ENCODE assay signal across 8 cellular contexts in the genomic region with DNA sequence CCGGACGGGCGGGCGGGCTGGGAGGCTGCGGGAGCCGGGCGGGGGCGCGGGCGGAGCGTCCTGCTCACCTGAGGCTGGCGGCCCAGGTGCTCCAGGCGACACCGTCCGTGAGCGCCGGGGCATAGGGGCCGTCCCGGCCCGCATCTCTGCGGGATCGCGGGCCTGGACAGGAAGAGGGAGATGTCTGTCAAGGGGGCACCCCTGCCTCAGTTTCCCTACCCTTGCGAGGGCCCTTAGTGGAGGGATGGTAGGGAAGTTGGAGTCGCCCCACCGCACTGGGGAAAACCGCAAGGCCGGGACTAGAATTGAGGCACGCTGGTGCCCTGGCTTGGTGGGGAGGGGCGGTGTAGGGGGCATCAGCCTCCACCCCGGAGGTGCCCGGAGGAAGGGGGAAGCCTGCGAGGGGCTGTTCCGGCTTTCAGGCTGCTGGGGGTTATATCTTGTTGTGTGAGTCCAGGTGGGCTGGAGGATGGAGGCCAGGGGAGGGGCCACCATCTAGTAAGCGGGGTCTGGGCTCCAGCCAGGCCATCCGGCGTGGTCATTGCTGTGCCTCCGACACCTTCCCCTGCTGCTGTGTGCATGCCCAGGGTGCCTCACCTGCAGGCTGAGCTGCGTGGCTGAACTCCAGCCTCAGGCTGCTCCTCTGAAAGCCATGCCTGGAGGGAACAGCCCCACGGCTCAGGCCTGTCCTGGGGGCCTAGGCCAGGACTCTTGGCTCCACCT. TPM values are rescaled to one million over a fixed set of nuclear protein-coding genes. Genes with fewer than 3 reads are reported as not detected.
A peak's percentile ranks its signal among the peaks of the same experiment; 100 is the strongest.
DNase-seq lines count a peak whose midpoint lies in the region; ATAC-seq and TF ChIP-seq lines count a peak whose summit lies in the region.

No MANE protein-coding gene starts in this region.

- peak overlapping the region in 56 of 59 donors; percentile 30 to 100 (median 94) for H3K27ac ChIP-seq in dorsolateral prefrontal cortex
- no peak overlapping the region for H3K27ac ChIP-seq in mucosa of rectum (ENCODE audit: low read depth in 2 of 2, low read length in 2 of 2)
- H3K27ac ChIP-seq in vagina = peak overlapping the region; percentile 63

- H3K36me3 ChIP-seq in mucosa of rectum (ENCODE audit: control insufficient read depth in 2 of 2, insufficient read depth in 2 of 2, low read length in 2 of 2) (no peaks in the 10 kb centered on the region), vagina (no peaks in the 10 kb centered on the region)

- H3K4me3 ChIP-seq in dorsolateral prefrontal cortex (peak overlapping the region; percentile 39 to 82 (median 67)), mucosa of rectum (ENCODE audit: low read length in 2 of 2) (peak overlapping the region; percentile 47 to 57), vagina (peak overlapping the region; percentile 56 to 84)

- H3K9ac ChIP-seq in mucosa of rectum (ENCODE audit: low read depth in 1 of 2, low read length in 2 of 2) = peak overlapping the region; percentile 32 to 39

- peak overlapping the region; percentile 49 for H3K4me3 Mint-ChIP-seq in stimulated activated naive CD8-positive, alpha-beta T cell treated with anti-CD3 and anti-CD28 coated beads, Interleukin-15, Interleukin-2, amounts not matched to agents 100 ng/mL and 50 ng/mL, for 24 hours

- no peak for TF ChIP-seq POLR2A in vagina (IDR thresholded peaks at IDR 0.05)

- no peaks in the 10 kb centered on the region for H3K9me3 ChIP-seq in mucosa of rectum (ENCODE audit: control insufficient read depth in 2 of 2, low read length in 2 of 2)
- no peaks in the 10 kb centered on the region for H3K9me3 ChIP-seq in vagina

- peaks cover 20% of the 10 kb centered on the region for H3K4me1 Mint-ChIP-seq in stimulated activated naive CD8-positive, alpha-beta T cell treated with anti-CD3 and anti-CD28 coated beads, Interleukin-15, Interleukin-2, amounts not matched to agents 100 ng/mL and 50 ng/mL, for 24 hours (ENCODE audit: low read depth)

- no peaks in the 10 kb centered on the region for H3K9me3 Mint-ChIP-seq in stimulated activated naive CD8-positive, alpha-beta T cell treated with anti-CD3 and anti-CD28 coated beads, Interleukin-15, Interleukin-2, amounts not matched to agents 100 ng/mL and 50 ng/mL, for 24 hours

- H3K4me1 ChIP-seq in mucosa of rectum (ENCODE audit: control insufficient read depth in 2 of 2, insufficient read depth in 2 of 2, low read length in 2 of 2) (peaks cover 61 to 63% of the 10 kb centered on the region in 2 donors), vagina (peaks cover 73% of the 10 kb centered on the region)

- H3K27ac Mint-ChIP-seq in stimulated activated naive CD8-positive, alpha-beta T cell treated with anti-CD3 and anti-CD28 coated beads, Interleukin-15, Interleukin-2, amounts not matched to agents 100 ng/mL and 50 ng/mL, for 24 hours = no peak overlapping the region

- no peaks in the 10 kb centered on the region for H3K27me3 ChIP-seq in dorsolateral prefrontal cortex
- H3K27me3 ChIP-seq in mucosa of rectum (ENCODE audit: control insufficient read depth in 2 of 2, insufficient read depth in 2 of 2, low read length in 2 of 2) = peaks cover 4% of the 10 kb centered on the region in 2 donors
- H3K27me3 ChIP-seq in vagina = no peaks in the 10 kb centered on the region

- ATAC-seq in stimulated activated naive CD8-positive, alpha-beta T cell treated with anti-CD3 and anti-CD28 coated beads, Interleukin-15, Interleukin-2, amounts not matched to agents 100 U/mL and 50 U/mL, for 24 hours = no peak
- no peak for ATAC-seq in GM18502 (IDR thresholded peaks at IDR 0.05; ENCODE audit: poor library complexity, unreplicated experiment)

- intact Hi-C loops in dorsolateral prefrontal cortex (cut with DNase I) (loop anchor here (2.0 to 5.0 kb wide), 2 partner anchors 34 to 71 kb away; no protein-coding TSS in a partner anchor), vagina (cut with DNase I) (no loop called here)

- DNase-seq in stimulated activated naive CD8-positive, alpha-beta T cell treated with anti-CD3 and anti-CD28 coated beads, Interleukin-15, Interleukin-2, amounts not matched to agents 100 U/mL and 50 U/mL, for 24 hours = no peak
- DNase-seq in dorsolateral prefrontal cortex (no peak), vagina (ENCODE audit: extremely low spot score in 2 of 2) (no peak), kidney tubule cell (ENCODE audit: low spot score) (no peak), germinal center (ENCODE audit: low spot score) (no peak)

- no peaks in the 10 kb centered on the region for H3K36me3 Mint-ChIP-seq in stimulated activated naive CD8-positive, alpha-beta T cell treated with anti-CD3 and anti-CD28 coated beads, Interleukin-15, Interleukin-2, amounts not matched to agents 100 ng/mL and 50 ng/mL, for 24 hours (ENCODE audit: low read depth)

- peaks cover 8% of the 10 kb centered on the region for H3K27me3 Mint-ChIP-seq in stimulated activated naive CD8-positive, alpha-beta T cell treated with anti-CD3 and anti-CD28 coated beads, Interleukin-15, Interleukin-2, amounts not matched to agents 100 ng/mL and 50 ng/mL, for 24 hours

- TF ChIP-seq CTCF in dorsolateral prefrontal cortex (IDR thresholded peaks at IDR 0.05 in 54 of 56, conservative IDR thresholded peaks at IDR 0.05 in 2 of 56; ENCODE audit: low read depth in 1 of 56, partially characterized antibody in 56 of 56) (no peak), vagina (IDR thresholded peaks at IDR 0.05) (no peak)

RNA-seq across cellular contexts. Expression of a gene that starts 0.6 kb away (rescaled TPM):
- total RNA-seq in dorsolateral prefrontal cortex (100 to 1,000 TPM in 33 of 120 experiments, 10 to 100 TPM in 87; 27.4 to 258 (median 73.3) TPM), vagina (35.8 TPM)

RNA-seq across cellular contexts. Expression of a gene that starts 13.4 kb away (rescaled TPM):
- total RNA-seq in dorsolateral prefrontal cortex = 10 to 100 TPM in 10 of 120 experiments, 1 to 10 TPM in 109, under 1 TPM in 1; 0.94 to 16.5 (median 3.5) TPM
- not detected for total RNA-seq in vagina

RNA-seq across cellular contexts. Expression of a gene that starts 15.0 kb away (rescaled TPM):
- total RNA-seq in dorsolateral prefrontal cortex = 10 to 100 TPM in 118 of 120 experiments, 1 to 10 TPM in 2; 4.0 to 63.5 (median 26.5) TPM
- 3.2 TPM for total RNA-seq in vagina

RNA-seq across cellular contexts. Expression of a gene that starts 29.0 kb away (rescaled TPM):
- total RNA-seq in dorsolateral prefrontal cortex (100 to 1,000 TPM in 12 of 120 experiments, 10 to 100 TPM in 108; 56.0 to 114 (median 86.3) TPM), vagina (84.2 TPM)

RNA-seq across cellular contexts. Expression of a gene that starts 35.5 kb away (rescaled TPM):
- total RNA-seq in dorsolateral prefrontal cortex (10 to 100 TPM in 118 of 120 experiments, 1 to 10 TPM in 2; 9.5 to 47.1 (median 24.6) TPM), vagina (17.7 TPM)

Comparison
In these comparisons a context has a peak if more than half of its experiments do, and no peak if none do; other contexts are left out.
1. H3K27ac ChIP-seq: peak in dorsolateral prefrontal cortex (56 of 59) and vagina (single experiment); none in mucosa of rectum (0 of 2).
2. Peak in every context shown above with its lines, with median percentiles within 50 percentile points of each other: H3K4me3 ChIP-seq.